In the genomic region with DNA sequence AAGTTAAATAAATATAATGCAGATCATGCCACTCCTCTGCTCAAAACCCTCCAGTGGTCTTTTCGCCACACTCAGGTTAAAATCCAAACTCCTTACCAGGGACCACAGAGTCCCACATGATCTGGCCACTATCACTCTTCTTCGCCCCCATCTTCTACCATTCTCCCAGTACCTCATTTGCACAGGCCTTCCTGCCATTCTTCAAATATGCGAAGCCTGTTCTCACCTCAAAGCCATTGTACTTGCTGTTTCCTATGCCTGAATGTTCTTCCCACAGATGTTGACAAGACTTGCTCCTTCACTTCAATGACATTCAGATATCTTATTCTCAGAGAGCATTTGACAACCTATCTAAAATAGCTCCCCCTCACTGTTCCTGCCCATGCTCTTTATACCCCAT, we compare ENCODE assay signal across 27 cellular contexts. TPM values are rescaled to one million over a fixed set of nuclear protein-coding genes. Genes with fewer than 3 reads are reported as not detected.
DNase-seq lines count a peak whose midpoint lies in the region; ATAC-seq and TF ChIP-seq lines count a peak whose summit lies in the region.
"Had no signal": no experiment of that assay in that cellular context is flagged by ENCODE, and none has a peak within 500 bp of the region (broad histone marks: within the 10 kb centered on the region; RNA-seq: fewer than 3 reads in every experiment).

No MANE protein-coding gene starts in this region.

- peaks cover 97% of the 10 kb centered on the region for H3K79me2 ChIP-seq in DOHH2 (ENCODE audit: control insufficient read depth, low read length)

- peaks cover 17% of the 10 kb centered on the region; the same call in 1 of the 2 replicates for H4K20me1 ChIP-seq in DOHH2 (ENCODE audit: control insufficient read depth, insufficient read depth, low read depth, low read length)

- CTCF ChIA-PET in Panc1 (lab: Charles Lee): no interaction called here

- no peak overlapping the region for H3K4me3 Mint-ChIP-seq in T-helper 1 cell treated with Interleukin-12 subunit alpha and Interleukin-12 subunit beta and Interleukin-4 antibody, amounts not matched to agents 30 μg/mL and 1 μg/mL, for 36 hours
- H3K4me3 Mint-ChIP-seq in memory B cell: no peak overlapping the region
- no peak overlapping the region for H3K4me3 Mint-ChIP-seq in nephron progenitor cell
- H3K4me3 Mint-ChIP-seq: CD8-positive, alpha-beta T cell; HFFc6 had no signal

- H3K27ac ChIP-seq in DOHH2 (ENCODE audit: low read depth, low read length) (no peak overlapping the region), Panc1 (ENCODE audit: low read length) (no peak overlapping the region)
- H3K27ac ChIP-seq: 22Rv1; BLaER1 treated with 17β-estradiol and CSF1 and Interleukin-3, amounts not matched to agents 10 nM and 100 nM had no signal

- H3K27ac Mint-ChIP-seq in T-helper 1 cell treated with Interleukin-12 subunit alpha and Interleukin-12 subunit beta and Interleukin-4 antibody, amounts not matched to agents 30 μg/mL and 1 μg/mL, for 36 hours: peak overlapping the region; percentile 2
- H3K27ac Mint-ChIP-seq in memory B cell: peak overlapping the region; percentile 45
- H3K27ac Mint-ChIP-seq in nephron progenitor cell: no peak overlapping the region
- H3K27ac Mint-ChIP-seq: CD8-positive, alpha-beta T cell; HFFc6 had no signal

- no peaks in the 10 kb centered on the region for H3K27me3 Mint-ChIP-seq in T-helper 1 cell treated with Interleukin-12 subunit alpha and Interleukin-12 subunit beta and Interleukin-4 antibody, amounts not matched to agents 30 μg/mL and 1 μg/mL, for 36 hours (ENCODE audit: low read depth)
- no peaks in the 10 kb centered on the region for H3K27me3 Mint-ChIP-seq in memory B cell
- no peaks in the 10 kb centered on the region for H3K27me3 Mint-ChIP-seq in nephron progenitor cell (ENCODE audit: low read depth, poor library complexity)

- peaks cover 11% of the 10 kb centered on the region for H3K4me1 Mint-ChIP-seq in T-helper 1 cell treated with Interleukin-12 subunit alpha and Interleukin-12 subunit beta and Interleukin-4 antibody, amounts not matched to agents 30 μg/mL and 1 μg/mL, for 36 hours (ENCODE audit: low read depth)
- H3K4me1 Mint-ChIP-seq in memory B cell (peaks cover 18% of the 10 kb centered on the region), nephron progenitor cell (peaks cover 15% of the 10 kb centered on the region)

- in situ Hi-C loops in Panc1 (cut with HindIII; ENCODE audit: low pct_unique_long_range_greater_than_20kb, low sequenced_read_pairs): no loop called here

- H3K9me3 Mint-ChIP-seq in T-helper 1 cell treated with Interleukin-12 subunit alpha and Interleukin-12 subunit beta and Interleukin-4 antibody, amounts not matched to agents 30 μg/mL and 1 μg/mL, for 36 hours: no peaks in the 10 kb centered on the region
- H3K9me3 Mint-ChIP-seq in memory B cell (no peaks in the 10 kb centered on the region), nephron progenitor cell (no peaks in the 10 kb centered on the region)
- H3K9me3 Mint-ChIP-seq: CD8-positive, alpha-beta T cell; HFFc6 had no signal

- no peak for TF ChIP-seq CTCF in DOHH2 (IDR thresholded peaks at IDR 0.05; ENCODE audit: low read depth, low read length, poor library complexity, severe bottlenecking)
- TF ChIP-seq CTCF in Panc1 (IDR thresholded peaks at IDR 0.05): no peak
- TF ChIP-seq CTCF in nephron progenitor cell (IDR thresholded peaks at IDR 0.05): no peak

- H3K9me2 ChIP-seq in DOHH2 (replicated peaks; ENCODE audit: control insufficient read depth, low read length): no peaks in the 10 kb centered on the region
- H3K9me2 ChIP-seq: SK-N-SH had no signal

- H3K4me3 ChIP-seq in DOHH2 (ENCODE audit: low read length) (0 out of 2 replicates have a peak overlapping the region, but pooled peaks have one; percentile 5), Panc1 (ENCODE audit: low read depth in 2 of 2, low read length in 2 of 2) (no peak overlapping the region)
- H3K4me3 ChIP-seq: BLaER1 treated with 17β-estradiol and CSF1 and Interleukin-3, amounts not matched to agents 10 nM and 100 nM had no signal

- no peaks in the 10 kb centered on the region for H3K9me3 ChIP-seq in DOHH2 (ENCODE audit: control insufficient read depth, insufficient read depth, low read length)
- no peaks in the 10 kb centered on the region for H3K9me3 ChIP-seq in Panc1 (ENCODE audit: control insufficient read depth, insufficient read depth, low read depth, low read length)
- H3K9me3 ChIP-seq: BLaER1 treated with 17β-estradiol and CSF1 and Interleukin-3, amounts not matched to agents 10 nM and 100 nM; SK-N-SH had no signal

- POLR2A ChIA-PET in Panc1 (lab: Charles Lee): no interaction called here

- ATAC-seq in Panc1 (no peak), memory B cell (ENCODE audit: low read depth) (no peak), GM18498 (IDR thresholded peaks at IDR 0.05; ENCODE audit: unreplicated experiment) (no peak)
- ATAC-seq: CD8-positive, alpha-beta T cell; HepG2; PC-3 had no signal

- no peaks in the 10 kb centered on the region for H3K27me3 ChIP-seq in DOHH2 (ENCODE audit: control insufficient read depth, low read length)
- H3K27me3 ChIP-seq in Panc1 (ENCODE audit: control insufficient read depth, insufficient read depth, low read length): no peaks in the 10 kb centered on the region
- H3K27me3 ChIP-seq: BLaER1 treated with 17β-estradiol and CSF1 and Interleukin-3, amounts not matched to agents 10 nM and 100 nM had no signal

- no peaks in the 10 kb centered on the region; the same call in 1 of the 2 replicates for H3F3A ChIP-seq in DOHH2 (ENCODE audit: control insufficient read depth, insufficient read depth)

- H3K4me1 ChIP-seq in DOHH2 (ENCODE audit: control insufficient read depth, low read length) (peaks cover 29% of the 10 kb centered on the region), Panc1 (ENCODE audit: control insufficient read depth, insufficient read depth, low read length) (no peaks in the 10 kb centered on the region)

- peaks cover 34% of the 10 kb centered on the region for H3K36me3 Mint-ChIP-seq in T-helper 1 cell treated with Interleukin-12 subunit alpha and Interleukin-12 subunit beta and Interleukin-4 antibody, amounts not matched to agents 30 μg/mL and 1 μg/mL, for 36 hours (ENCODE audit: low read depth)
- peaks cover 23% of the 10 kb centered on the region for H3K36me3 Mint-ChIP-seq in memory B cell
- H3K36me3 Mint-ChIP-seq in nephron progenitor cell (ENCODE audit: low read depth): peaks cover 66% of the 10 kb centered on the region

- intact Hi-C loops in Panc1 (cut with micrococcal nuclease; ENCODE audit: unreplicated experiment): loop anchor here (10.0 kb wide), 1 partner anchor 253 kb away; no protein-coding TSS in a partner anchor

- H3K4me2 ChIP-seq in DOHH2 (ENCODE audit: low read length): peak overlapping the region; percentile 20
- H3K4me2 ChIP-seq: BLaER1 treated with 17β-estradiol and CSF1 and Interleukin-3, amounts not matched to agents 10 nM and 100 nM; SK-N-SH had no signal

- TSS peak; percentile 7 for BruUV-seq in Panc1 (replicated peaks; lab: Mats Ljungman, UMichigan)

- no peak for DNase-seq in T-helper 1 cell
- no peak for DNase-seq in Panc1 (ENCODE audit: low read depth, low spot score)
- no peak for DNase-seq in memory B cell (ENCODE audit: low spot score in 2 of 2)
- DNase-seq in nephron progenitor cell: no peak
- DNase-seq in HT-29 (ENCODE audit: low spot score): no peak
- DNase-seq: ACHN; CD8-positive, alpha-beta T cell; DMS153; H7; HFFc6; KBM-7; NCI-H1105; NCI-H1694; NCI-H2081; NCI-H2171; NCI-H446 treated with DMSO at 0.1 percent for 48 hours; NCI-H526 treated with DMSO at 0.1 percent for 48 hours; PC-3; RPMI8226; SHP77 treated with DMSO at 0.1 percent for 48 hours; SK-N-SH had no signal

- peaks cover 94% of the 10 kb centered on the region for H3K36me3 ChIP-seq in DOHH2 (ENCODE audit: control insufficient read depth, low read length)
- H3K36me3 ChIP-seq in Panc1 (ENCODE audit: control insufficient read depth, insufficient read depth, low read length): peaks cover 11% of the 10 kb centered on the region

RNA-seq across cellular contexts. Expression of a gene that starts 10.9 kb away (rescaled TPM):
- 15.4 TPM for total RNA-seq in Panc1 (2021; ENCODE audit: unreplicated experiment)
- 6.2 TPM for polyA plus RNA-seq in Panc1 (2012; ENCODE audit: insufficient read length)
- total RNA-seq in HT-29 (2014; rRNA removed; shearing (Covaris generic)): 15.4 and 16.5 TPM in 2 replicates
